Comparison of ENCODE assay signal across 22 cellular contexts in genomic region chr2:122368576-122369243, GRCh38.
DNase-seq lines count a peak whose midpoint lies in the region; ATAC-seq and TF ChIP-seq lines count a peak whose summit lies in the region.
"Had no signal": no experiment of that assay in that cellular context is flagged by ENCODE, and none has a peak within 500 bp of the region (broad histone marks: within the 10 kb centered on the region; RNA-seq: fewer than 3 reads in every experiment).

No MANE protein-coding gene starts in this region.

- in situ Hi-C loops in brain microvascular endothelial cell (cut with HindIII; ENCODE audit: low pct_ligation_motif_present, low sequenced_read_pairs) = no loop called here

- H3K9ac ChIP-seq in Karpas-422 (ENCODE audit: low read length) = no peak overlapping the region

- H3K36me3 ChIP-seq in Karpas-422 (ENCODE audit: insufficient read depth, low read length) (no peaks in the 10 kb centered on the region), brain microvascular endothelial cell (replicated peaks) (no peaks in the 10 kb centered on the region), body of pancreas (replicated peaks in 1 of 2; ENCODE audit: insufficient read depth in 1 of 2, low read depth in 2 of 2) (no peaks in the 10 kb centered on the region)
- H3K36me3 ChIP-seq: heart left ventricle had no signal

- H3K27ac ChIP-seq in Karpas-422 (ENCODE audit: low read length) (no peak overlapping the region), brain microvascular endothelial cell (no peak overlapping the region), body of pancreas (no peak overlapping the region)
- H3K27ac ChIP-seq: heart left ventricle, VCaP had no signal

- no peak overlapping the region for H3K4me3 Mint-ChIP-seq in progenitor cell of endocrine pancreas (ENCODE audit: low read depth)
- H3K4me3 Mint-ChIP-seq: activated CD4-positive, alpha-beta memory T cell treated with anti-CD3 and anti-CD28 coated beads for 36 hours; B cell; immature natural killer cell; stimulated activated memory B cell treated with anti-CD40 and anti-IgM and Interleukin-4, amounts not matched to agents 10 μg/mL and 1 μg/mL and 100 μg/mL, for 72 hours had no signal

- TF ChIP-seq POLR2A in body of pancreas (IDR thresholded peaks at IDR 0.05) = no peak

- no peak for ATAC-seq in body of pancreas
- ATAC-seq: heart left ventricle; left ventricle myocardium superior; right cardiac atrium; stimulated activated memory B cell treated with anti-CD40 and anti-IgM and Interleukin-4, amounts not matched to agents 10 μg/mL and 1 μg/mL and 100 μg/mL, for 72 hours had no signal

- no peaks in the 10 kb centered on the region for H3K27me3 Mint-ChIP-seq in progenitor cell of endocrine pancreas
- H3K27me3 Mint-ChIP-seq: activated CD4-positive, alpha-beta memory T cell treated with anti-CD3 and anti-CD28 coated beads for 36 hours; B cell; stimulated activated memory B cell treated with anti-CD40 and anti-IgM and Interleukin-4, amounts not matched to agents 10 μg/mL and 1 μg/mL and 100 μg/mL, for 72 hours had no signal

- H3K9me3 ChIP-seq in Karpas-422 (ENCODE audit: low read length) (no peaks in the 10 kb centered on the region), body of pancreas (no peaks in the 10 kb centered on the region)

- H3K9me2 ChIP-seq in Karpas-422 (replicated peaks; ENCODE audit: insufficient read depth, low read length) = no peaks in the 10 kb centered on the region

- H2AFZ ChIP-seq in Karpas-422 (ENCODE audit: low read length) = no peak overlapping the region

- no peaks in the 10 kb centered on the region for H3K79me2 ChIP-seq in Karpas-422 (ENCODE audit: low read length)

- DNase-seq in GM12865 (ENCODE audit: low read depth) (peak; percentile 1), Karpas-422 (peak; percentile 51), brain microvascular endothelial cell (no peak), progenitor cell of endocrine pancreas (ENCODE audit: low spot score, unreplicated experiment) (no peak), germinal center (ENCODE audit: low spot score) (no peak), body of pancreas (no peak), NCI-H1092 treated with DMSO at 0.1 percent for 48 hours (lab: John Stamatoyannopoulos, UW) (no peak)
- DNase-seq: activated CD4-positive, alpha-beta memory T cell treated with anti-CD3 and anti-CD28 coated beads for 36 hours; activated naive CD4-positive, alpha-beta T cell treated with Interleukin-2 at 50 U/mL for 16 hours; cerebellar nuclear complex; effector memory CD4-positive, alpha-beta T cell; HCEC 1CT; heart left ventricle; immature natural killer cell; left ventricle myocardium superior; NCI-H1694; nucleus accumbens; SHP77 had no signal

- no peaks in the 10 kb centered on the region for H4K20me1 ChIP-seq in Karpas-422 (ENCODE audit: insufficient read depth, low read depth, low read length)

- WGBS in body of pancreas, 2 donors = 25 to 31% methylated on average over 1 of the region's 1 CpG

- peaks cover 1% of the 10 kb centered on the region for H3K36me3 Mint-ChIP-seq in progenitor cell of endocrine pancreas (ENCODE audit: insufficient read depth)
- H3K36me3 Mint-ChIP-seq: activated CD4-positive, alpha-beta memory T cell treated with anti-CD3 and anti-CD28 coated beads for 36 hours; immature natural killer cell; stimulated activated memory B cell treated with anti-CD40 and anti-IgM and Interleukin-4, amounts not matched to agents 10 μg/mL and 1 μg/mL and 100 μg/mL, for 72 hours had no signal

- no peak overlapping the region for H3K27ac Mint-ChIP-seq in progenitor cell of endocrine pancreas
- H3K27ac Mint-ChIP-seq: activated CD4-positive, alpha-beta memory T cell treated with anti-CD3 and anti-CD28 coated beads for 36 hours; B cell; immature natural killer cell; stimulated activated memory B cell treated with anti-CD40 and anti-IgM and Interleukin-4, amounts not matched to agents 10 μg/mL and 1 μg/mL and 100 μg/mL, for 72 hours had no signal

- peaks cover 3% of the 10 kb centered on the region for H3K4me1 Mint-ChIP-seq in progenitor cell of endocrine pancreas (ENCODE audit: low read depth)
- H3K4me1 Mint-ChIP-seq: B cell; immature natural killer cell; stimulated activated memory B cell treated with anti-CD40 and anti-IgM and Interleukin-4, amounts not matched to agents 10 μg/mL and 1 μg/mL and 100 μg/mL, for 72 hours had no signal

- H3K27me3 ChIP-seq in Karpas-422 (ENCODE audit: low read length) (no peaks in the 10 kb centered on the region), brain microvascular endothelial cell (replicated peaks) (no peaks in the 10 kb centered on the region), body of pancreas (no peaks in the 10 kb centered on the region)
- H3K27me3 ChIP-seq: heart left ventricle had no signal

- peaks cover 9% of the 10 kb centered on the region for H3K9me3 Mint-ChIP-seq in progenitor cell of endocrine pancreas (ENCODE audit: low read depth)

- no peak overlapping the region for H3K4me3 ChIP-seq in GM12865 (ENCODE audit: low read depth, low read length)
- no peak overlapping the region for H3K4me3 ChIP-seq in Karpas-422 (ENCODE audit: low read length)
- no peak overlapping the region for H3K4me3 ChIP-seq in brain microvascular endothelial cell (ENCODE audit: low read depth, low read length)
- no peak overlapping the region for H3K4me3 ChIP-seq in body of pancreas
- H3K4me3 ChIP-seq: heart left ventricle had no signal

- no peak for TF ChIP-seq CTCF in GM12865 (IDR thresholded peaks at IDR 0.05; ENCODE audit: insufficient read depth, low read depth, low read length, missing control alignments)
- peak; percentile 26 for TF ChIP-seq CTCF in brain microvascular endothelial cell (IDR thresholded peaks at IDR 0.05; ENCODE audit: low read depth, low read length, missing control alignments)
- peak; percentile 13 for TF ChIP-seq CTCF in progenitor cell of endocrine pancreas (IDR thresholded peaks at IDR 0.05; ENCODE audit: unreplicated experiment)
- TF ChIP-seq CTCF in body of pancreas (IDR thresholded peaks at IDR 0.05) = no peak

- H3K4me2 ChIP-seq in Karpas-422 (ENCODE audit: low read depth, low read length, poor library complexity, severe bottlenecking) = no peak overlapping the region

- intact Hi-C loops in body of pancreas (cut with DNase I) = no loop called here

- H3K4me1 ChIP-seq in Karpas-422 (ENCODE audit: low read length) (no peaks in the 10 kb centered on the region), body of pancreas (peaks cover 5% of the 10 kb centered on the region)
- H3K4me1 ChIP-seq: heart left ventricle had no signal

Comparison
In these comparisons a context has a peak if more than half of its experiments do, and no peak if none do; other contexts are left out.
1. DNase-seq: peak in GM12865 (single experiment) and Karpas-422 (single experiment); none in brain microvascular endothelial cell (single experiment), progenitor cell of endocrine pancreas (single experiment), germinal center (single experiment), body of pancreas (0 of 4) and NCI-H1092 treated with DMSO at 0.1 percent for 48 hours (single experiment).
2. CTCF ChIP-seq: peak in brain microvascular endothelial cell (single experiment) and progenitor cell of endocrine pancreas (single experiment); none in GM12865 (single experiment) and body of pancreas (0 of 7).